9 cellular contexts compared by ENCODE assay signal in genomic region chr10:22427101-22427500, GRCh38.
A peak's percentile ranks its signal among the peaks of the same experiment; 100 is the strongest.
DNase-seq lines count a peak whose midpoint lies in the region; ATAC-seq and TF ChIP-seq lines count a peak whose summit lies in the region.
"Had no signal": no experiment of that assay in that cellular context is flagged by ENCODE, and none has a peak within 500 bp of the region (broad histone marks: within the 10 kb centered on the region; RNA-seq: fewer than 3 reads in every experiment).

No MANE protein-coding gene starts in this region.

- no peaks in the 10 kb centered on the region for H3K36me3 ChIP-seq in fibroblast of lung (ENCODE audit: control insufficient read depth, insufficient read depth, low read length)
- H3K36me3 ChIP-seq: heart right ventricle had no signal

- H3K27ac ChIP-seq in fibroblast of lung (ENCODE audit: insufficient read depth, low read length), result peak overlapping the region; percentile 36
- H3K27ac ChIP-seq: heart right ventricle had no signal

- no peak overlapping the region for H2AFZ ChIP-seq in fibroblast of lung (ENCODE audit: low read length)

- H3K27me3 Mint-ChIP-seq in activated CD8-positive, alpha-beta T cell treated with anti-CD3 and anti-CD28 coated beads for 36 hours, result peaks cover 15% of the 10 kb centered on the region
- peaks cover 35% of the 10 kb centered on the region for H3K27me3 Mint-ChIP-seq in activated CD8-positive, alpha-beta T cell treated with anti-CD3 and anti-CD28 coated beads, Interleukin-2, amount 10 ng/mL, durations not matched to agents 7 days and 5 days (ENCODE audit: low read depth)
- peaks cover 13 to 14% of the 10 kb centered on the region in 2 donors for H3K27me3 Mint-ChIP-seq in stimulated activated naive B cell treated with anti-CD40 and anti-IgM and Interleukin-4, amounts not matched to agents 10 μg/mL and 1 μg/mL and 100 μg/mL, for 72 hours

- no peak overlapping the region for H3K4me3 Mint-ChIP-seq in activated CD8-positive, alpha-beta T cell treated with anti-CD3 and anti-CD28 coated beads for 36 hours
- no peak overlapping the region for H3K4me3 Mint-ChIP-seq in activated CD8-positive, alpha-beta T cell treated with anti-CD3 and anti-CD28 coated beads, Interleukin-2, amount 10 ng/mL, durations not matched to agents 7 days and 5 days
- H3K4me3 Mint-ChIP-seq in stimulated activated naive B cell treated with anti-CD40 and anti-IgM and Interleukin-4, amounts not matched to agents 10 μg/mL and 1 μg/mL and 100 μg/mL, for 72 hours, result no peak overlapping the region

- CTCF ChIA-PET in activated CD8-positive, alpha-beta T cell treated with anti-CD3 and anti-CD28 coated beads for 36 hours (lab: Charles Lee), result no interaction called here
- CTCF ChIA-PET in activated CD8-positive, alpha-beta T cell treated with anti-CD3 and anti-CD28 coated beads, Interleukin-2, amount 10 ng/mL, durations not matched to agents 7 days and 5 days (lab: Charles Lee), result no interaction called here

- POLR2A ChIA-PET in activated CD8-positive, alpha-beta T cell treated with anti-CD3 and anti-CD28 coated beads for 36 hours (lab: Charles Lee), result interaction anchor here (1.0 to 1.2 kb wide), 2 partner anchors 10 to 11 kb away, joined by 3 to 5 read pairs; no protein-coding TSS in a partner anchor
- POLR2A ChIA-PET in activated CD8-positive, alpha-beta T cell treated with anti-CD3 and anti-CD28 coated beads, Interleukin-2, amount 10 ng/mL, durations not matched to agents 7 days and 5 days (lab: Charles Lee), result interaction anchor here (0.8 kb wide), 1 partner anchor 10 kb away, joined by 3 read pairs; no protein-coding TSS in a partner anchor

- no peaks in the 10 kb centered on the region for H3K36me3 Mint-ChIP-seq in activated CD8-positive, alpha-beta T cell treated with anti-CD3 and anti-CD28 coated beads for 36 hours (ENCODE audit: low read depth)
- H3K36me3 Mint-ChIP-seq in activated CD8-positive, alpha-beta T cell treated with anti-CD3 and anti-CD28 coated beads, Interleukin-2, amount 10 ng/mL, durations not matched to agents 7 days and 5 days (ENCODE audit: low read depth), result no peaks in the 10 kb centered on the region
- H3K36me3 Mint-ChIP-seq in stimulated activated naive B cell treated with anti-CD40 and anti-IgM and Interleukin-4, amounts not matched to agents 10 μg/mL and 1 μg/mL and 100 μg/mL, for 72 hours, result no peaks in the 10 kb centered on the region

- no peaks in the 10 kb centered on the region for H3K9me3 ChIP-seq in fibroblast of lung (ENCODE audit: control insufficient read depth, insufficient read depth, low read depth, low read length)
- H3K9me3 ChIP-seq: heart right ventricle had no signal

- H3K4me1 ChIP-seq in fibroblast of lung (ENCODE audit: control insufficient read depth, extremely low read depth, insufficient read depth, low read length), result peaks cover 16% of the 10 kb centered on the region

- intact Hi-C loops in activated CD8-positive, alpha-beta T cell treated with anti-CD3 and anti-CD28 coated beads for 36 hours (cut with micrococcal nuclease), result loop anchor here (10.0 kb wide), 1 partner anchor 172 kb away; no protein-coding TSS in a partner anchor

- no peaks in the 10 kb centered on the region for H3K9me3 Mint-ChIP-seq in activated CD8-positive, alpha-beta T cell treated with anti-CD3 and anti-CD28 coated beads for 36 hours
- no peaks in the 10 kb centered on the region for H3K9me3 Mint-ChIP-seq in activated CD8-positive, alpha-beta T cell treated with anti-CD3 and anti-CD28 coated beads, Interleukin-2, amount 10 ng/mL, durations not matched to agents 7 days and 5 days (ENCODE audit: insufficient read depth)
- H3K9me3 Mint-ChIP-seq in stimulated activated naive B cell treated with anti-CD40 and anti-IgM and Interleukin-4, amounts not matched to agents 10 μg/mL and 1 μg/mL and 100 μg/mL, for 72 hours, result no peaks in the 10 kb centered on the region

- no peak overlapping the region for H3K27ac Mint-ChIP-seq in activated CD8-positive, alpha-beta T cell treated with anti-CD3 and anti-CD28 coated beads for 36 hours
- H3K27ac Mint-ChIP-seq in activated CD8-positive, alpha-beta T cell treated with anti-CD3 and anti-CD28 coated beads, Interleukin-2, amount 10 ng/mL, durations not matched to agents 7 days and 5 days, result no peak overlapping the region
- H3K27ac Mint-ChIP-seq in stimulated activated naive B cell treated with anti-CD40 and anti-IgM and Interleukin-4, amounts not matched to agents 10 μg/mL and 1 μg/mL and 100 μg/mL, for 72 hours, result peak overlapping the region; percentile 65

- no peak overlapping the region for H3K4me3 ChIP-seq in fibroblast of lung (replicated peaks in 1 of 4; ENCODE audit: control extremely low read depth in 1 of 4, insufficient read depth in 1 of 4, low read depth in 3 of 4, low read length in 4 of 4)
- H3K4me3 ChIP-seq: heart right ventricle had no signal

- ATAC-seq in activated CD8-positive, alpha-beta T cell treated with anti-CD3 and anti-CD28 coated beads for 36 hours, result peak; percentile 62
- no peak for ATAC-seq in activated CD8-positive, alpha-beta T cell treated with anti-CD3 and anti-CD28 coated beads, Interleukin-2, amount 10 ng/mL, durations not matched to agents 7 days and 5 days
- ATAC-seq in stimulated activated naive B cell treated with anti-CD40 and anti-IgM and Interleukin-4, amounts not matched to agents 10 μg/mL and 1 μg/mL and 100 μg/mL, for 72 hours (replicated peaks), result peak in 1 of 2 donors; percentile 50
- ATAC-seq in HG03135 (IDR thresholded peaks at IDR 0.05; ENCODE audit: unreplicated experiment), result no peak

- H3K4me1 Mint-ChIP-seq in activated CD8-positive, alpha-beta T cell treated with anti-CD3 and anti-CD28 coated beads for 36 hours (ENCODE audit: low read depth), result peaks cover 8% of the 10 kb centered on the region
- H3K4me1 Mint-ChIP-seq in activated CD8-positive, alpha-beta T cell treated with anti-CD3 and anti-CD28 coated beads, Interleukin-2, amount 10 ng/mL, durations not matched to agents 7 days and 5 days (ENCODE audit: low read depth), result peaks cover 11% of the 10 kb centered on the region
- peaks cover 9 to 17% of the 10 kb centered on the region in 2 donors for H3K4me1 Mint-ChIP-seq in stimulated activated naive B cell treated with anti-CD40 and anti-IgM and Interleukin-4, amounts not matched to agents 10 μg/mL and 1 μg/mL and 100 μg/mL, for 72 hours

- DNase-seq in activated CD8-positive, alpha-beta T cell treated with anti-CD3 and anti-CD28 coated beads for 36 hours, result peak; percentile 18
- DNase-seq in activated CD8-positive, alpha-beta T cell treated with anti-CD3 and anti-CD28 coated beads, Interleukin-2, amount 10 ng/mL, durations not matched to agents 7 days and 5 days, result no peak
- DNase-seq in LHCN-M2 (ENCODE audit: low read depth), result peak; percentile 53
- peak; percentile 81 to 84 for DNase-seq in fibroblast of lung (ENCODE audit: low read depth in 2 of 2)
- no peak for DNase-seq in stimulated activated naive B cell treated with anti-CD40 and anti-IgM and Interleukin-4, amounts not matched to agents 10 μg/mL and 1 μg/mL and 100 μg/mL, for 72 hours
- DNase-seq in NCI-H187 (lab: John Stamatoyannopoulos, UW), result no peak
- no peak for DNase-seq in ureter (ENCODE audit: low spot score)
- DNase-seq: heart right ventricle had no signal

- H3K79me2 ChIP-seq in fibroblast of lung (ENCODE audit: control insufficient read depth, insufficient read depth, low read length), result no peaks in the 10 kb centered on the region

- peak overlapping the region; percentile 62 for H3K4me2 ChIP-seq in fibroblast of lung (ENCODE audit: extremely low read depth, insufficient read depth, low read length)

- TF ChIP-seq CTCF in activated CD8-positive, alpha-beta T cell treated with anti-CD3 and anti-CD28 coated beads for 36 hours (IDR thresholded peaks at IDR 0.05), result no peak
- no peak for TF ChIP-seq CTCF in fibroblast of lung (conservative IDR thresholded peaks at IDR 0.05 in 1 of 2, IDR thresholded peaks at IDR 0.05 in 1 of 2; ENCODE audit: low read depth in 1 of 2, low read length in 2 of 2)

- H4K20me1 ChIP-seq in fibroblast of lung (ENCODE audit: control insufficient read depth, extremely low read depth, insufficient read depth, low read length), result no peaks in the 10 kb centered on the region

- H3K9ac ChIP-seq in fibroblast of lung (ENCODE audit: insufficient read depth, low read length), result no peak overlapping the region

- H3K27me3 ChIP-seq in fibroblast of lung (ENCODE audit: control insufficient read depth, insufficient read depth, low read length), result no peaks in the 10 kb centered on the region

Comparison
In these comparisons a context has a peak if more than half of its experiments do, and no peak if none do; other contexts are left out.
1. DNase-seq: peak in activated CD8-positive, alpha-beta T cell treated with anti-CD3 and anti-CD28 coated beads for 36 hours (single experiment), LHCN-M2 (single experiment) and fibroblast of lung (2 of 2); none in activated CD8-positive, alpha-beta T cell treated with anti-CD3 and anti-CD28 coated beads, Interleukin-2, amount 10 ng/mL, durations not matched to agents 7 days and 5 days (single experiment), stimulated activated naive B cell treated with anti-CD40 and anti-IgM and Interleukin-4, amounts not matched to agents 10 μg/mL and 1 μg/mL and 100 μg/mL, for 72 hours (single experiment), NCI-H187 (0 of 2) and ureter (single experiment).